In genomic region chr7:70377957-70378356, GRCh38 we compare ENCODE assay signal across 3 cellular contexts.
"Had no signal": no experiment of that assay in that cellular context is flagged by ENCODE, and none has a peak within 500 bp of the region (broad histone marks: within the 10 kb centered on the region; RNA-seq: fewer than 3 reads in every experiment).

No MANE protein-coding gene starts in this region.

- H3K4me3 ChIP-seq: GM12878 had no signal

- DNase-seq: GDM1, GF-D8 had no signal

- ATAC-seq: GM12878 had no signal
